8 cellular contexts compared by ENCODE assay signal in the genomic region with DNA sequence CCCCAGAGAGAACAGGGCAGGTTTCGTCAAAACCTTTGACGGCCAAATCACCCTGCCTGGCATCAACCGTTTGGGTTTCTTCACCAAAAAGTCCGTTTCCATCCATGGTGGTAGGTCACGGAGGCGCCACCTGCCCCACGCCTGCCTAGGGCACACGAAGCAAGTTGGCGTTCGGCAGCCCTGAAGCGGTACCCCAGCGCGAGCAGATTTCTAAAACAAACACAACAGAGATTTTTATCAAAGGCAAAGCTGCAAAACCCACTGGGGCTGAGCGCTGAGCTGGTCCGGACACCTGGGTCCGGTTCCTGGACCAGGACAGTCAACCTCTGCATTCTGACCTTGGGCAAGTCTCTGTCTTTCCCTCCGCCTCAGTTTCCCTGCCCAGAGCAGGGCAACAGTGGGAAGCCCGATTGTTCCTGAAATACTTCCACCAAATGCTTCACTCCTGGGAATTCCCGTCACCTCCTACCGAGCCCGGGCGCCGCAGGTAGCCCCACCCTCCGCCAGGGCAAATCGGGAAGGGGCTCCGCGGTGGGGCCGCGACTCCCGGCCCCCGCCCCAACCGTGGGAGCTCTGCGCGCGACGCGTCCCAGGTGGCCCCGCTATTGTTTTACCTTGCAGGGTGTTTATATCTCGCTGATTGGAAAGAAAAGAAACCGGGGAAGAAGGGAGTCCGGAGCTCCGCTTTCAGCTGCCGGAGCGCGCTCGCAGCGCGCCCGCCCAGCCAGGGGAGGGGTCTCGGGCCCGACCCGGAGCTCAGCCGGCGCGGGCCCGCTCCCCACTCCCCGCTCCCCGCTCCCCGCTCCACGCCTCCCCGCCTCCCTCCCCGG. TPM values are rescaled to one million over a fixed set of nuclear protein-coding genes. Genes with fewer than 3 reads are reported as not detected.
DNase-seq lines count a peak whose midpoint lies in the region; ATAC-seq and TF ChIP-seq lines count a peak whose summit lies in the region.

No MANE protein-coding gene starts in this region.

- peaks cover 72% of the 10 kb centered on the region for H3K27me3 Mint-ChIP-seq in activated T-cell treated with anti-CD3 and anti-CD28 coated beads, Interleukin-2, amount 50 U/mL, for 72 hours (ENCODE audit: low read depth)

- TF ChIP-seq POLR2A in sigmoid colon (IDR thresholded peaks at IDR 0.05), result no peak

- H3K9me3 Mint-ChIP-seq in activated T-cell treated with anti-CD3 and anti-CD28 coated beads, Interleukin-2, amount 50 U/mL, for 72 hours, result no peaks in the 10 kb centered on the region

- no peak overlapping the region for H3K27ac Mint-ChIP-seq in activated T-cell treated with anti-CD3 and anti-CD28 coated beads, Interleukin-2, amount 50 U/mL, for 72 hours

- intact Hi-C loops in left ventricle myocardium superior (cut with micrococcal nuclease), result no loop called here
- intact Hi-C loops in sigmoid colon (cut with DNase I), result loop anchor here (2.0 kb wide), 1 partner anchor 96 kb away; the partner anchor contains the start of gene CD58

- DNase-seq in GM03348 (ENCODE audit: low spot score) (peak; percentile 24), HT-29 (ENCODE audit: low spot score) (peak; percentile 34), left ventricle myocardium superior (no peak), sigmoid colon (no peak), NCI-H2107 treated with DMSO at 0.1 percent for 48 hours (lab: John Stamatoyannopoulos, UW; ENCODE audit: unreplicated experiment) (no peak), NCI-H2029 treated with DMSO at 0.1 percent for 48 hours (lab: John Stamatoyannopoulos, UW) (no peak)
- DNase-seq in activated T-cell treated with anti-CD3 and anti-CD28 coated beads, Interleukin-2, amount 50 U/mL, for 72 hours, result peak in 1 of 2 donors; percentile 11

- peak overlapping the region; percentile 73 to 76 for H3K4me3 Mint-ChIP-seq in activated T-cell treated with anti-CD3 and anti-CD28 coated beads, Interleukin-2, amount 50 U/mL, for 72 hours

- peaks cover 16% of the 10 kb centered on the region for H3K4me1 Mint-ChIP-seq in activated T-cell treated with anti-CD3 and anti-CD28 coated beads, Interleukin-2, amount 50 U/mL, for 72 hours (ENCODE audit: low read depth)

- ATAC-seq in activated T-cell treated with anti-CD3 and anti-CD28 coated beads, Interleukin-2, amount 50 U/mL, for 72 hours (replicated peaks in 1 of 2), result peak; percentile 21 to 31
- ATAC-seq in left ventricle myocardium superior (peak; percentile 8), HG03175 (IDR thresholded peaks at IDR 0.05; ENCODE audit: unreplicated experiment) (no peak)

- 1% methylated on average over 62 of the region's 62 CpGs for WGBS in sigmoid colon, 2 donors

- peak overlapping the region in 2 of 4 donors; percentile 3 to 8 for H3K27ac ChIP-seq in sigmoid colon

- no peaks in the 10 kb centered on the region for H3K36me3 ChIP-seq in sigmoid colon

- no peak for TF ChIP-seq EP300 in sigmoid colon (IDR thresholded peaks at IDR 0.05)

- no peaks in the 10 kb centered on the region for H3K9me3 ChIP-seq in sigmoid colon

- H3K4me3 ChIP-seq in sigmoid colon, result peak overlapping the region; percentile 46 to 66 (median 56)

- peaks cover 0 to 20% (median 15%) of the 10 kb centered on the region in 4 donors for H3K4me1 ChIP-seq in sigmoid colon

- no peaks in the 10 kb centered on the region for H3K27me3 ChIP-seq in sigmoid colon

- no peak for TF ChIP-seq CTCF in sigmoid colon (IDR thresholded peaks at IDR 0.05)

- H3K36me3 Mint-ChIP-seq in activated T-cell treated with anti-CD3 and anti-CD28 coated beads, Interleukin-2, amount 50 U/mL, for 72 hours (ENCODE audit: insufficient read depth in 2 of 2), result no peaks in the 10 kb centered on the region

RNA-seq across cellular contexts. Expression of gene IGSF3, which starts 0.6 kb away (rescaled TPM):
- 27.2 and 31.0 TPM in 2 replicates for total RNA-seq in HT-29 (2014; rRNA removed; shearing (Covaris generic))
- total RNA-seq in activated T-cell treated with anti-CD3 and anti-CD28 coated beads, Interleukin-2, amount 50 U/mL, for 72 hours, result 1 to 10 TPM; 3.3 to 4.9 TPM
- total RNA-seq in left ventricle myocardium superior (11.7 TPM), sigmoid colon (1 to 10 TPM; 3.9 to 7.2 (median 6.2) TPM)
- polyA plus RNA-seq in sigmoid colon, result 10 to 100 TPM in 1 of 3 donors, 1 to 10 TPM in 2; 1.8 to 10.2 (median 2.5) TPM

Comparison
In these comparisons a context has a peak if more than half of its experiments do, and no peak if none do; other contexts are left out.
1. DNase-seq: peak in GM03348 (single experiment) and HT-29 (single experiment); none in left ventricle myocardium superior (single experiment), sigmoid colon (single experiment), NCI-H2107 treated with DMSO at 0.1 percent for 48 hours (single experiment) and NCI-H2029 treated with DMSO at 0.1 percent for 48 hours (single experiment).